In the genomic region with DNA sequence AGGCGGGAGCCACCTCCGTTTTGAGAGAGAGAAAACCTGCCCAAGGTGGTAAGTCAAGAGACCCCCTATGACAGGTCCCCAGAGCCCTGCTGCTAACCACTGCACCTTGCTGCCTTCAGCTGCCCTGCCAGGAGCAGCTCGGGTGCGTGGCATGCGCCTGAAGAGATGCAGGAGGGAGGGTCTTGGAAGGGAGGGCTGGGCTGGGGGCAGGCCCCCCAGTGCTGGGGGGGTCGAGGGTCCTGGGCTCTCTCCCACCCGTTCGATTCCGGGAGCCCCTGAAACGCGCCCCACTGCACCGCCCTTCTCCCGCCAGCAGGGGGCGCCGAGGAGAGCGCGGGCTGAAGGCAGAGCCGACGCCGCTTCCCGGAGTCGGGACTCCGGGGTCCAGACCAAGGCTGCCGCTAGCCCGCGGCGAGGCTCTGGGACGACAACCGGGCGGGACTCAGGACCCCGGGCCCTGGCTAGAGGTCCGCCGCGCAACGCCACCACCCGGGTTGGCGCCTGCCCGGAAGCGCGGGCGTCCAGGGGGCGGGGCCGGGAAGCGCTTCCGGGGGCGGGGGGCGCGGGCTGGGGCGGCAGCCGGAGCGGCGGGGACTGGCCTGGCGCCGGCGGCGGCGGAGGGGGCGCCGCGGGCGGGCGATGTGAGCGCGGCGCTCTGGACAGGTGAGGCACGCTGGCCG, we compare ENCODE assay signal across 8 cellular contexts. TPM values are rescaled to one million over a fixed set of nuclear protein-coding genes. Genes with fewer than 3 reads are reported as not detected.
A peak's percentile ranks its signal among the peaks of the same experiment; 100 is the strongest.
DNase-seq lines count a peak whose midpoint lies in the region; ATAC-seq and TF ChIP-seq lines count a peak whose summit lies in the region.

A gene with protein sequence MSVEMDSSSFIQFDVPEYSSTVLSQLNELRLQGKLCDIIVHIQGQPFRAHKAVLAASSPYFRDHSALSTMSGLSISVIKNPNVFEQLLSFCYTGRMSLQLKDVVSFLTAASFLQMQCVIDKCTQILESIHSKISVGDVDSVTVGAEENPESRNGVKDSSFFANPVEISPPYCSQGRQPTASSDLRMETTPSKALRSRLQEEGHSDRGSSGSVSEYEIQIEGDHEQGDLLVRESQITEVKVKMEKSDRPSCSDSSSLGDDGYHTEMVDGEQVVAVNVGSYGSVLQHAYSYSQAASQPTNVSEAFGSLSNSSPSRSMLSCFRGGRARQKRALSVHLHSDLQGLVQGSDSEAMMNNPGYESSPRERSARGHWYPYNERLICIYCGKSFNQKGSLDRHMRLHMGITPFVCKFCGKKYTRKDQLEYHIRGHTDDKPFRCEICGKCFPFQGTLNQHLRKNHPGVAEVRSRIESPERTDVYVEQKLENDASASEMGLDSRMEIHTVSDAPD (plus strand): TSS at position 563 of the 680 bp plus-strand sequence. CDS start 18,761 bp downstream, outside the sequence.

- peak within 1 kb of the TSS; percentile 92 for H3K4me3 Mint-ChIP-seq in T-helper 17 cell

- DNase-seq in GDM1 (lab: John Stamatoyannopoulos, UW) = peak; percentile 73
- DNase-seq in T-helper 17 cell = peak; percentile 68 to 85 (median 74)
- peak in 35 of 56 donors; percentile 31 to 87 (median 65) for DNase-seq in amygdala (lab: John Stamatoyannopoulos, UW)
- DNase-seq in hepatic stellate cell (ENCODE audit: low spot score) = peak; percentile 51
- peak; percentile 74 for DNase-seq in sigmoid colon
- DNase-seq in dedifferentiated amniotic fluid mesenchymal stem cell (ENCODE audit: extremely low spot score) = no peak

- ATAC-seq in GM21717 (IDR thresholded peaks at IDR 0.05; ENCODE audit: unreplicated experiment) (peak; percentile 60), T-helper 17 cell (peak; percentile 89)

- no peak for TF ChIP-seq POLR2A in sigmoid colon (IDR thresholded peaks at IDR 0.05)

- WGBS in sigmoid colon, 2 donors = 1% methylated on average over 67 of the region's 67 CpGs

- H3K36me3 ChIP-seq in KOPT-K1 (ENCODE audit: insufficient read depth, low read length) = peaks cover 15% of the 10 kb centered on the region
- peaks cover 0 to 11% (median 3%) of the 10 kb centered on the region in 4 donors for H3K36me3 ChIP-seq in sigmoid colon

- peaks cover 15% of the 10 kb centered on the region for H3K27me3 Mint-ChIP-seq in T-helper 17 cell

- intact Hi-C loops in sigmoid colon (cut with DNase I) = loop anchor here (2.0 kb wide), 1 partner anchor 55 kb away; a partner anchor contains a TSS

- H3K27ac ChIP-seq in KOPT-K1 (ENCODE audit: low read depth, low read length, poor library complexity, severe bottlenecking) (peak within 1 kb of the TSS; percentile 88), sigmoid colon (peak within 1 kb of the TSS; percentile 91 to 96 (median 93))

- no peaks in the 10 kb centered on the region for H3K27me3 ChIP-seq in sigmoid colon

- TF ChIP-seq EP300 in sigmoid colon (IDR thresholded peaks at IDR 0.05) = no peak

- peaks cover 0 to 43% (median 31%) of the 10 kb centered on the region in 4 donors for H3K4me1 ChIP-seq in sigmoid colon

- H3K4me3 ChIP-seq in sigmoid colon = peak within 1 kb of the TSS; percentile 90 to 99 (median 96)

- H3K4me1 Mint-ChIP-seq in T-helper 17 cell = peaks cover 19% of the 10 kb centered on the region

- H3K27ac Mint-ChIP-seq in T-helper 17 cell = peak within 1 kb of the TSS; percentile 90

- peaks cover 2% of the 10 kb centered on the region for H3K36me3 Mint-ChIP-seq in T-helper 17 cell (ENCODE audit: low read depth)

- H3K9me3 ChIP-seq in KOPT-K1 (ENCODE audit: insufficient read depth, low read length, poor library complexity, severe bottlenecking) = no peaks in the 10 kb centered on the region
- H3K9me3 ChIP-seq in T-helper 17 cell (ENCODE audit: control insufficient read depth, low read length, poor library complexity, severe bottlenecking) = no peaks in the 10 kb centered on the region
- H3K9me3 ChIP-seq in sigmoid colon = no peaks in the 10 kb centered on the region

- peak; percentile 98 to 100 (median 98) for TF ChIP-seq CTCF in sigmoid colon (IDR thresholded peaks at IDR 0.05)

RNA-seq across cellular contexts. Expression of the gene that starts here (rescaled TPM):
- total RNA-seq in T-helper 17 cell (1 to 10 TPM; 5.0 to 8.2 TPM), sigmoid colon (10 to 100 TPM in 1 of 4 donors, 1 to 10 TPM in 3; 8.9 to 11.4 (median 9.7) TPM)
- 1 to 10 TPM; 1.4 to 3.1 (median 1.8) TPM for polyA plus RNA-seq in sigmoid colon
